16 cellular contexts compared by ENCODE assay signal in the genomic region with DNA sequence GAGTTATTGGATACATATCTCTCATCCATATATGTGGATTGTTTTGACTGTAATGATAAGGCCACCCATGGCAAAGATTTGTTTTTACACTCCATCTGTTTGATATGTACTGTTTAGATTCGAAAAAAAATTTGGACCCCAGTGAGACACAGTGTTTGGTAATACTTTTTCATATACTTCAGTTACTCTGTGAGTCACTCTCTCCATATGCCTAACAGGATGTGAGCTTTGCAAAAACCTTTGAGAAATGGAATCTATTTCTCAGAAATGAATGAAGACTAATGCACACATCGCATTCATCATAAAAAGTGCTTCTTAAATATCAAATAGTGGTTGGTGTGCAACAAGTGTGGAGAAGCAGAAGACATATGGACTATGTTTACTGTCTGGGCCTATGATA.
DNase-seq lines count a peak whose midpoint lies in the region; TF ChIP-seq lines count a peak whose summit lies in the region.
"Had no signal": no experiment of that assay in that cellular context is flagged by ENCODE, and none has a peak within 500 bp of the region (broad histone marks: within the 10 kb centered on the region; RNA-seq: fewer than 3 reads in every experiment).

No MANE protein-coding gene starts in this region.

- no peak overlapping the region for H2AFZ ChIP-seq in ACC112 (ENCODE audit: low read length, unreplicated experiment)
- H2AFZ ChIP-seq in SU-DHL-6 (ENCODE audit: low read depth, low read length, severe bottlenecking): peak overlapping the region; percentile 84

- H3F3A ChIP-seq in SU-DHL-6 (ENCODE audit: insufficient read depth): no peaks in the 10 kb centered on the region

- H3K27ac ChIP-seq in ACC112 (ENCODE audit: low read depth, low read length) (peak overlapping the region; percentile 34; the same call in 1 of the 2 replicates), SU-DHL-6 (ENCODE audit: low read depth, low read length) (no peak overlapping the region), ascending aorta (no peak overlapping the region)
- H3K27ac ChIP-seq: right atrium auricular region, stomach had no signal

- H3K36me3 ChIP-seq in ACC112 (ENCODE audit: insufficient read depth, low read length) (no peaks in the 10 kb centered on the region), SU-DHL-6 (ENCODE audit: low read length) (no peaks in the 10 kb centered on the region), ascending aorta (no peaks in the 10 kb centered on the region)
- H3K36me3 ChIP-seq: BE2C, right atrium auricular region, stomach had no signal

- intact Hi-C loops in ascending aorta (cut with DNase I): no loop called here

- H3K9me3 ChIP-seq in SU-DHL-6 (ENCODE audit: insufficient read depth, low read length) (no peaks in the 10 kb centered on the region), ascending aorta (no peaks in the 10 kb centered on the region)
- H3K9me3 ChIP-seq: BE2C, right atrium auricular region had no signal

- no peaks in the 10 kb centered on the region for H3K27me3 Mint-ChIP-seq in mesothelial cell of epicardium (ENCODE audit: low read depth)
- H3K27me3 Mint-ChIP-seq: dendritic cell treated with granulocyte-macrophage colony-stimulating factor and Interleukin-4, amounts not matched to agents 40 ng/mL and 50 ng/mL, for 4 days had no signal

- H3K9me3 Mint-ChIP-seq in mesothelial cell of epicardium: peaks cover 5% of the 10 kb centered on the region
- H3K9me3 Mint-ChIP-seq: WTC11 had no signal

- no peak overlapping the region for H3K4me3 Mint-ChIP-seq in mesothelial cell of epicardium
- H3K4me3 Mint-ChIP-seq: dendritic cell treated with granulocyte-macrophage colony-stimulating factor and Interleukin-4, amounts not matched to agents 40 ng/mL and 50 ng/mL, for 4 days; WTC11 had no signal

- no peak overlapping the region for H3K27ac Mint-ChIP-seq in mesothelial cell of epicardium
- H3K27ac Mint-ChIP-seq: dendritic cell treated with granulocyte-macrophage colony-stimulating factor and Interleukin-4, amounts not matched to agents 40 ng/mL and 50 ng/mL, for 4 days; WTC11 had no signal

- H3K4me3 ChIP-seq in ACC112 (ENCODE audit: low read depth, low read length): no peak overlapping the region
- H3K4me3 ChIP-seq in SU-DHL-6 (ENCODE audit: insufficient read depth, low read length, poor library complexity, severe bottlenecking): no peak overlapping the region
- H3K4me3 ChIP-seq in ascending aorta: no peak overlapping the region
- H3K4me3 ChIP-seq: right atrium auricular region, stomach had no signal

- no peaks in the 10 kb centered on the region for H3K4me1 ChIP-seq in ACC112 (ENCODE audit: control insufficient read depth, insufficient read depth, low read length, unreplicated experiment)
- no peaks in the 10 kb centered on the region for H3K4me1 ChIP-seq in ascending aorta
- H3K4me1 ChIP-seq: BE2C, right atrium auricular region, stomach had no signal

- no peak overlapping the region for H3K4me2 ChIP-seq in SU-DHL-6 (ENCODE audit: low read depth, low read length, poor library complexity, severe bottlenecking)

- H3K9ac ChIP-seq in SU-DHL-6 (ENCODE audit: low read length): no peak overlapping the region

- no peaks in the 10 kb centered on the region for H4K20me1 ChIP-seq in SU-DHL-6 (ENCODE audit: low read depth, low read length)

- TF ChIP-seq CTCF in SU-DHL-6 (IDR thresholded peaks at IDR 0.05; ENCODE audit: insufficient read depth, low read length, poor library complexity, severe bottlenecking) (no peak), ascending aorta (IDR thresholded peaks at IDR 0.05) (no peak), mesothelial cell of epicardium (IDR thresholded peaks at IDR 0.05; ENCODE audit: unreplicated experiment) (no peak)

- no peaks in the 10 kb centered on the region for H3K9me2 ChIP-seq in SU-DHL-6 (replicated peaks; ENCODE audit: insufficient read depth, low read length)

- DNase-seq in GM04503 (ENCODE audit: low read depth) (peak; percentile 11), fibroblast of peridontal ligament (ENCODE audit: extremely low read depth) (peak; percentile 72), ascending aorta (ENCODE audit: low spot score in 2 of 2) (no peak), mesothelial cell of epicardium (ENCODE audit: low spot score in 2 of 2, unreplicated experiment in 2 of 2) (no peak), LoVo (ENCODE audit: low spot score) (no peak), NAMALWA (ENCODE audit: low spot score) (no peak)
- DNase-seq: BE2C, erythroblast, NCI-H1092, NCI-H2107, stomach had no signal

- H3K4me1 Mint-ChIP-seq in mesothelial cell of epicardium: peaks cover 9% of the 10 kb centered on the region
- H3K4me1 Mint-ChIP-seq: WTC11 had no signal

- H3K79me2 ChIP-seq in ACC112 (ENCODE audit: control insufficient read depth, insufficient read depth, low read length, unreplicated experiment) (no peaks in the 10 kb centered on the region), SU-DHL-6 (ENCODE audit: insufficient read depth, low read length) (no peaks in the 10 kb centered on the region)

- no peaks in the 10 kb centered on the region for H3K27me3 ChIP-seq in ACC112 (ENCODE audit: insufficient read depth, low read length)
- no peaks in the 10 kb centered on the region for H3K27me3 ChIP-seq in SU-DHL-6 (ENCODE audit: low read length)
- H3K27me3 ChIP-seq in ascending aorta: no peaks in the 10 kb centered on the region
- H3K27me3 ChIP-seq: BE2C, right atrium auricular region, stomach had no signal

- H3K36me3 Mint-ChIP-seq in mesothelial cell of epicardium: no peaks in the 10 kb centered on the region
- H3K36me3 Mint-ChIP-seq: WTC11 had no signal

Comparison
In these comparisons a context has a peak if more than half of its experiments do, and no peak if none do; other contexts are left out.
1. DNase-seq: peak in GM04503 (single experiment) and fibroblast of peridontal ligament (single experiment); none in ascending aorta (0 of 2), mesothelial cell of epicardium (0 of 2), LoVo (single experiment) and NAMALWA (single experiment).